In the genomic region with DNA sequence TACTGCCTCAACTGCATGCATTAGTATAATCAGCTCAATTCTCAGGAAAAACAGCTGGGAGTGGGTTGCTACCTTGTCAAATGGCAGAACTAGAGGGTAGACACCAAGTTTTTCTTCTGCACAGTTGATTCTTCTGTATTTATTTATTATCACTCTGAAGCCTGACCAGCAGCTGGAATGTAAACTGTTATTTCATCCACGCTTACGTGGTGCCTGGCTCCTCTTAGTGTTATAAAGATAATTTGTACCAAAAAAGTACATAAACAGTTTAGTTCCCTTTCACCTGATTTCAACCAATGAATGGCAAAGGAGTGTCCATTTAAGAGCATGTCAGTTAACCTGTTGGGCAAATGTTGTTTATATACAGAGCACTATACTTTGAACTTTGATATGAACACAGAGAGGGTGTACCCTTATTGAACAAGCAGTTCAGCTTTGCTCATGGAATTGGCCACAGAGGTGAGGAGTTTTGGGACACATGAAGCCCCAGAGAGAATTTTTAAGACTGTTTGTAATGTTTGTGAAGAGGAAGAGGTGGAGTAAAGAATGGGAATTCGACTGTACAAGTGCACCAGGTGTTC, we compare ENCODE assay signal across 1 cellular context.
TF ChIP-seq lines count a peak whose summit lies in the region.

No MANE protein-coding gene starts in this region.

TF ChIP-seq in HepG2, 621 proteins besides CTCF, POLR2A, EP300 and RAD21 (continued from another document):
- peak; percentile 86 for TF ChIP-seq FOXK1 (CRISPR knock-in tag; IDR thresholded peaks at IDR 0.05; ENCODE audit: borderline replicate concordance, low read depth)
- TF ChIP-seq RARA (CRISPR knock-in tag; IDR thresholded peaks at IDR 0.05): peak; percentile 57; the same call in 1 of the 2 replicates
- TF ChIP-seq SAP130 (CRISPR knock-in tag; IDR thresholded peaks at IDR 0.05; ENCODE audit: low read depth): peak; percentile 39; the same call in 1 of the 2 replicates
- TF ChIP-seq, protein P1, sequence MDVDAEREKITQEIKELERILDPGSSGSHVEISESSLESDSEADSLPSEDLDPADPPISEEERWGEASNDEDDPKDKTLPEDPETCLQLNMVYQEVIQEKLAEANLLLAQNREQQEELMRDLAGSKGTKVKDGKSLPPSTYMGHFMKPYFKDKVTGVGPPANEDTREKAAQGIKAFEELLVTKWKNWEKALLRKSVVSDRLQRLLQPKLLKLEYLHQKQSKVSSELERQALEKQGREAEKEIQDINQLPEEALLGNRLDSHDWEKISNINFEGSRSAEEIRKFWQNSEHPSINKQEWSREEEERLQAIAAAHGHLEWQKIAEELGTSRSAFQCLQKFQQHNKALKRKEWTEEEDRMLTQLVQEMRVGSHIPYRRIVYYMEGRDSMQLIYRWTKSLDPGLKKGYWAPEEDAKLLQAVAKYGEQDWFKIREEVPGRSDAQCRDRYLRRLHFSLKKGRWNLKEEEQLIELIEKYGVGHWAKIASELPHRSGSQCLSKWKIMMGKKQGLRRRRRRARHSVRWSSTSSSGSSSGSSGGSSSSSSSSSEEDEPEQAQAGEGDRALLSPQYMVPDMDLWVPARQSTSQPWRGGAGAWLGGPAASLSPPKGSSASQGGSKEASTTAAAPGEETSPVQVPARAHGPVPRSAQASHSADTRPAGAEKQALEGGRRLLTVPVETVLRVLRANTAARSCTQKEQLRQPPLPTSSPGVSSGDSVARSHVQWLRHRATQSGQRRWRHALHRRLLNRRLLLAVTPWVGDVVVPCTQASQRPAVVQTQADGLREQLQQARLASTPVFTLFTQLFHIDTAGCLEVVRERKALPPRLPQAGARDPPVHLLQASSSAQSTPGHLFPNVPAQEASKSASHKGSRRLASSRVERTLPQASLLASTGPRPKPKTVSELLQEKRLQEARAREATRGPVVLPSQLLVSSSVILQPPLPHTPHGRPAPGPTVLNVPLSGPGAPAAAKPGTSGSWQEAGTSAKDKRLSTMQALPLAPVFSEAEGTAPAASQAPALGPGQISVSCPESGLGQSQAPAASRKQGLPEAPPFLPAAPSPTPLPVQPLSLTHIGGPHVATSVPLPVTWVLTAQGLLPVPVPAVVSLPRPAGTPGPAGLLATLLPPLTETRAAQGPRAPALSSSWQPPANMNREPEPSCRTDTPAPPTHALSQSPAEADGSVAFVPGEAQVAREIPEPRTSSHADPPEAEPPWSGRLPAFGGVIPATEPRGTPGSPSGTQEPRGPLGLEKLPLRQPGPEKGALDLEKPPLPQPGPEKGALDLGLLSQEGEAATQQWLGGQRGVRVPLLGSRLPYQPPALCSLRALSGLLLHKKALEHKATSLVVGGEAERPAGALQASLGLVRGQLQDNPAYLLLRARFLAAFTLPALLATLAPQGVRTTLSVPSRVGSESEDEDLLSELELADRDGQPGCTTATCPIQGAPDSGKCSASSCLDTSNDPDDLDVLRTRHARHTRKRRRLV (CRISPR knock-in tag; IDR thresholded peaks at IDR 0.05): no peak
- peak; percentile 44 for TF ChIP-seq ZEB1 (IDR thresholded peaks at IDR 0.05; ENCODE audit: insufficient replicate concordance, low read depth)
- TF ChIP-seq, protein P2, sequence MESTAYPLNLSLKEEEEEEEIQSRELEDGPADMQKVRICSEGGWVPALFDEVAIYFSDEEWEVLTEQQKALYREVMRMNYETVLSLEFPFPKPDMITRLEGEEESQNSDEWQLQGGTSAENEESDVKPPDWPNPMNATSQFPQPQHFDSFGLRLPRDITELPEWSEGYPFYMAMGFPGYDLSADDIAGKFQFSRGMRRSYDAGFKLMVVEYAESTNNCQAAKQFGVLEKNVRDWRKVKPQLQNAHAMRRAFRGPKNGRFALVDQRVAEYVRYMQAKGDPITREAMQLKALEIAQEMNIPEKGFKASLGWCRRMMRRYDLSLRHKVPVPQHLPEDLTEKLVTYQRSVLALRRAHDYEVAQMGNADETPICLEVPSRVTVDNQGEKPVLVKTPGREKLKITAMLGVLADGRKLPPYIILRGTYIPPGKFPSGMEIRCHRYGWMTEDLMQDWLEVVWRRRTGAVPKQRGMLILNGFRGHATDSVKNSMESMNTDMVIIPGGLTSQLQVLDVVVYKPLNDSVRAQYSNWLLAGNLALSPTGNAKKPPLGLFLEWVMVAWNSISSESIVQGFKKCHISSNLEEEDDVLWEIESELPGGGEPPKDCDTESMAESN (CRISPR knock-in tag; conservative IDR thresholded peaks at IDR 0.05): 0 out of 2 replicates have a peak, but pooled peaks have one; percentile 21
- 0 out of 2 replicates have a peak, but pooled peaks have one; percentile 44 for TF ChIP-seq POGZ (CRISPR knock-in tag; IDR thresholded peaks at IDR 0.05)
- TF ChIP-seq RCOR2 (CRISPR knock-in tag; IDR thresholded peaks at IDR 0.05): 0 out of 2 replicates have a peak, but pooled peaks have one; percentile 41
- peak; percentile 53; the same call in 1 of the 2 replicates for TF ChIP-seq ATF1 (CRISPR knock-in tag; IDR thresholded peaks at IDR 0.05)
- TF ChIP-seq SOX5 (CRISPR knock-in tag; IDR thresholded peaks at IDR 0.05; ENCODE audit: borderline replicate concordance): peak; percentile 28; the same call in 1 of the 2 replicates
- TF ChIP-seq, protein P3, sequence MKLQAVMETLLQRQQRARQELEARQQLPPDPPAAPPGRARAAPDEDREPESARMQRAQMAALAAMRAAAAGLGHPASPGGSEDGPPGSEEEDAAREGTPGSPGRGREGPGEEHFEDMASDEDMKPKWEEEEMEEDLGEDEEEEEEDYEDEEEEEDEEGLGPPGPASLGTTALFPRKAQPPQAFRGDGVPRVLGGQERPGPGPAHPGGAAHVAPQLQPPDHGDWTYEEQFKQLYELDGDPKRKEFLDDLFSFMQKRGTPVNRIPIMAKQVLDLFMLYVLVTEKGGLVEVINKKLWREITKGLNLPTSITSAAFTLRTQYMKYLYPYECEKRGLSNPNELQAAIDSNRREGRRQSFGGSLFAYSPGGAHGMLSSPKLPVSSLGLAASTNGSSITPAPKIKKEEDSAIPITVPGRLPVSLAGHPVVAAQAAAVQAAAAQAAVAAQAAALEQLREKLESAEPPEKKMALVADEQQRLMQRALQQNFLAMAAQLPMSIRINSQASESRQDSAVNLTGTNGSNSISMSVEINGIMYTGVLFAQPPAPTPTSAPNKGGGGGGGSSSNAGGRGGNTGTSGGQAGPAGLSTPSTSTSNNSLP (IDR thresholded peaks at IDR 0.05; ENCODE audit: low read depth, low read length): peak; percentile 84; the same call in 1 of the 2 replicates
- TF ChIP-seq AHDC1 (CRISPR knock-in tag; IDR thresholded peaks at IDR 0.05; ENCODE audit: borderline replicate concordance): peak; percentile 87; the same call in 1 of the 2 replicates
- no peak for TF ChIP-seq SMAD9 (CRISPR knock-in tag; IDR thresholded peaks at IDR 0.05)
- peak; percentile 40; the same call in 1 of the 2 replicates for TF ChIP-seq CREM (IDR thresholded peaks at IDR 0.05)
- TF ChIP-seq CREM (CRISPR knock-in tag; IDR thresholded peaks at IDR 0.05): no peak
- TF ChIP-seq ZMYM4 (CRISPR knock-in tag; IDR thresholded peaks at IDR 0.05): peak; percentile 11; the same call in 1 of the 2 replicates
- peak; percentile 81 for TF ChIP-seq HNF4G (IDR thresholded peaks at IDR 0.05; ENCODE audit: borderline replicate concordance, low read depth, low read length)
- TF ChIP-seq HNF4G (CRISPR knock-in tag; IDR thresholded peaks at IDR 0.05; ENCODE audit: borderline replicate concordance, low read depth): peak; percentile 49; the same call in 1 of the 2 replicates
- TF ChIP-seq FOXP4 (CRISPR knock-in tag; IDR thresholded peaks at IDR 0.05): 0 out of 2 replicates have a peak, but pooled peaks have one; percentile 59
- peak; percentile 65; the same call in 1 of the 2 replicates for TF ChIP-seq NR2F2 (IDR thresholded peaks at IDR 0.05; ENCODE audit: borderline replicate concordance, low read depth)
- peak; percentile 85 for TF ChIP-seq MED1 (CRISPR knock-in tag; IDR thresholded peaks at IDR 0.05)
- TF ChIP-seq HIVEP1 (CRISPR knock-in tag; IDR thresholded peaks at IDR 0.05): no peak
- TF ChIP-seq ESRRA (CRISPR knock-in tag; IDR thresholded peaks at IDR 0.05; ENCODE audit: low read depth): 0 out of 2 replicates have a peak, but pooled peaks have one; percentile 60
- no peak for TF ChIP-seq ZNF367 (CRISPR knock-in tag; IDR thresholded peaks at IDR 0.05; ENCODE audit: borderline replicate concordance)
- TF ChIP-seq THRA (CRISPR knock-in tag; IDR thresholded peaks at IDR 0.05; ENCODE audit: borderline replicate concordance): 0 out of 2 replicates have a peak, but pooled peaks have one; percentile 10
- TF ChIP-seq ZMYM2 (CRISPR knock-in tag; IDR thresholded peaks at IDR 0.05): 0 out of 2 replicates have a peak, but pooled peaks have one; percentile 42
- peak; percentile 43 for TF ChIP-seq NR2F6 (IDR thresholded peaks at IDR 0.05)
- 0 out of 2 replicates have a peak, but pooled peaks have one; percentile 38 for TF ChIP-seq NR2F6 (CRISPR knock-in tag; IDR thresholded peaks at IDR 0.05)
- 0 out of 2 replicates have a peak, but pooled peaks have one; percentile 32 for TF ChIP-seq HNF1B (CRISPR knock-in tag; IDR thresholded peaks at IDR 0.05)
